8 cellular contexts compared by ENCODE assay signal in the genomic region with DNA sequence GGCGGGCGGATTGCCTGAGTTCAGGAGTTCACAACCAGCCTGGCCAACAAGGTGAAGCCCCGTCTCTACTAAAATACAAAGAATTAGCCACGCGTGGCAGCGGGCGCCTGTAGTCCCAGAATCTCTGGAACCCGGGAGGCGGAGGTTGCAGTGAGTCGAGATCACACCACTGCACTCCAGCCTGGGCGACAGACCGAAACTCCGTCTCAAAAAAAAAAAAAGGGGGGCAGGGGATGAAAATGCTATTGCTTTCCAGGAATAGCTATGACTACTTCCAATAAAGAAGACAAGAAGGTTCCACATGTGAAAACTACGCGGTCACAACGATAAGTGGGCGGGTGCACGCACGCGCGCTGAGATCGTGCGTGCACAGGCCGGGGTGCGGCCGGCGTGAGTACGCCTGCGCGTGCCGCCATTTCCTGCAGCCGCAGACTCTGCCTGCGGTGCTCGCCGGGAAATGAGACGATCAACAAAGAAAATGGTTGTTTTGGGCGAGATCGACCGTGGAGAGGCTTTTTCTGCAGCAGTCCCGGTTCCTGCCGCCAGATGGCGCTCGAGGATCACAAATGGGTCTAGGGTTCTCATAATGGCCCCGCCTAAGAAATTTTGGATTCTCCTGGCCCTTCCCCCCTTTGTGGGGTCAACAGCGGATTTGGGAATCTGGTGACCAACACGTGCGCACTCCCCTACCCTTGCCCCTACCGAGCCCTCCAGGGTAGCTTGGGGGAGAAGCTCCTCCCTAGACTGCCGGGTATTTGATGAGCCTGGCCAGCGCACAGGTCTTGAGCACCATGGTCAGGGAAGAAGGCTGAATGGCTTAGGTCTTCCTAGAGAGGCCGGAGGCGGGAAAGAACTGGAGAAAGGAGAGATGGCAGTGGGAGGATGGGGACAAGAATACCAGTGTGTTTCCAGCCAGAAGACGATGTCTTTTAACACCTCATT. TPM values are rescaled to one million over a fixed set of nuclear protein-coding genes. Genes with fewer than 3 reads are reported as not detected.
DNase-seq lines count a peak whose midpoint lies in the region; TF ChIP-seq lines count a peak whose summit lies in the region.

No MANE protein-coding gene starts in this region.

- peak overlapping the region; percentile 27 for H3K4me2 ChIP-seq in neural progenitor cell

- peaks cover 4% of the 10 kb centered on the region for H3K27me3 Mint-ChIP-seq in neural progenitor cell (ENCODE audit: insufficient read depth, low read depth)

- peak overlapping the region; percentile 55 for H2AFZ ChIP-seq in neural progenitor cell (replicated peaks)

- no peaks in the 10 kb centered on the region for H3K27me3 ChIP-seq in H7 (ENCODE audit: control insufficient read depth, insufficient read depth, low read length)
- no peaks in the 10 kb centered on the region for H3K27me3 ChIP-seq in neural progenitor cell
- H3K27me3 ChIP-seq in stomach smooth muscle (ENCODE audit: control insufficient read depth in 1 of 2, insufficient read depth in 2 of 2, low read length in 2 of 2) = peaks cover 0 to 8% of the 10 kb centered on the region in 2 donors

- no peaks in the 10 kb centered on the region for H3F3A ChIP-seq in neural progenitor cell (ENCODE audit: low read depth)

- H3K4me1 ChIP-seq in neural progenitor cell (no peaks in the 10 kb centered on the region), stomach smooth muscle (ENCODE audit: control insufficient read depth, insufficient read depth, low read length) (no peaks in the 10 kb centered on the region)

- H3K4me1 Mint-ChIP-seq in neural progenitor cell = peaks cover 5% of the 10 kb centered on the region

- H3K9ac ChIP-seq in neural progenitor cell (no peak overlapping the region), stomach smooth muscle (ENCODE audit: low read length in 2 of 2) (peak overlapping the region; percentile 29 to 51)

- H3K9me3 ChIP-seq in neural progenitor cell (ENCODE audit: low read depth) (no peaks in the 10 kb centered on the region), stomach smooth muscle (ENCODE audit: control insufficient read depth in 2 of 2, low read length in 2 of 2) (no peaks in the 10 kb centered on the region)

- H3K27ac ChIP-seq in neural progenitor cell (no peak overlapping the region), stomach smooth muscle (ENCODE audit: low read length) (peak overlapping the region; percentile 64)

- H3K4me3 Mint-ChIP-seq in neural progenitor cell = peak overlapping the region; percentile 76

- peak; percentile 99 for DNase-seq in ELF-1 (ENCODE audit: low read depth, low spot score)
- DNase-seq in H7 = peak; percentile 80
- DNase-seq in M059J (ENCODE audit: low read depth) = peak; percentile 93
- peak; percentile 28 to 61 for DNase-seq in SHP77 (lab: John Stamatoyannopoulos, UW)
- peak; percentile 78 for DNase-seq in activated gamma-delta T cell (lab: John Stamatoyannopoulos, UW)
- peak; percentile 85 to 94 for DNase-seq in foreskin fibroblast
- DNase-seq in neural progenitor cell (ENCODE audit: low spot score) = peak; percentile 77

- peaks cover 7% of the 10 kb centered on the region for H3K9me3 Mint-ChIP-seq in neural progenitor cell

- TF ChIP-seq CTCF in foreskin fibroblast (IDR thresholded peaks at IDR 0.05; ENCODE audit: low read depth, low read length) (peak; percentile 61), neural progenitor cell (IDR thresholded peaks at IDR 0.05) (peak; percentile 77)

- H3K27ac Mint-ChIP-seq in neural progenitor cell = peak overlapping the region; percentile 87

- no peaks in the 10 kb centered on the region for H4K20me1 ChIP-seq in neural progenitor cell (ENCODE audit: low read depth)

- no peaks in the 10 kb centered on the region for H3K36me3 Mint-ChIP-seq in neural progenitor cell

- H3K36me3 ChIP-seq in H7 (replicated peaks; ENCODE audit: control insufficient read depth, insufficient read depth, low read length) (no peaks in the 10 kb centered on the region), neural progenitor cell (no peaks in the 10 kb centered on the region), stomach smooth muscle (ENCODE audit: control insufficient read depth in 2 of 2, insufficient read depth in 2 of 2, low read length in 2 of 2) (no peaks in the 10 kb centered on the region)

- H3K4me3 ChIP-seq in H7 (ENCODE audit: insufficient read depth, low read depth, low read length) (peak overlapping the region; percentile 25; the same call in 1 of the 2 replicates), foreskin fibroblast (ENCODE audit: low read depth in 1 of 2, low read length in 2 of 2) (peak overlapping the region; percentile 36 to 39), neural progenitor cell (peak overlapping the region; percentile 16), stomach smooth muscle (ENCODE audit: low read length in 2 of 2) (peak overlapping the region; percentile 47 to 49)

- no peaks in the 10 kb centered on the region for H3K79me2 ChIP-seq in neural progenitor cell (ENCODE audit: low read depth)

RNA-seq across cellular contexts. Expression of gene PNMA5, which starts 35.1 kb away (rescaled TPM):
- 0.22 TPM in 1 of 2 replicates, not detected in the other for total RNA-seq in H7 (2014; rRNA removed; shearing (Covaris generic))
- not detected in 2 replicates for total RNA-seq in M059J (2014; rRNA removed; shearing (Covaris generic))
- total RNA-seq in neural progenitor cell (ENCODE audit: low replicate concordance) = not detected in 2 replicates

Comparison
In these comparisons a context has a peak if more than half of its experiments do, and no peak if none do; other contexts are left out.
1. DNase-seq: peak in every context shown above with its lines; median percentile 99 in ELF-1; 93 in M059J; 90 in foreskin fibroblast; 80 in H7; 78 in activated gamma-delta T cell; 77 in neural progenitor cell; 44 in SHP77.